Comparison of ENCODE assay signal across 8 cellular contexts in the genomic region with DNA sequence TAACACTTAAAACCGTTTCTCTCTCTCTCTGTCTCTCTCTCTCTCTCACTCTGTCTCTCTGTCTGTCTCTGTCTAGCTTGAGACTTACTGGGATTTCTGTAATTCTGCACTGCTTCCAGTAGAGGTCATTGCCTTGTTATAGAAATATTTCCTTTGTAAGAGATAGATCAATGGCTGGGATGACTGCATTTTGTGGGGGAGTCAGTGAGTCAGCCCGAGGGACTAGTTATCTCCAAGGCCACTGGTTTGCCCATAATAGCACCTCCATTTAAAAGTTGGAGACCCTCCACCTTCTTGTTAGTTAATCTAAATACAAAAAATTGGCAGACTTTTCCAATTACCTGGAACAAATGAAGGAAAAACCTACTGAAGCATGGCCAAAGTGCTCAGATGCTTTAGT.
DNase-seq lines count a peak whose midpoint lies in the region; ATAC-seq and TF ChIP-seq lines count a peak whose summit lies in the region.

No MANE protein-coding gene starts in this region.

- no peaks in the 10 kb centered on the region for H3K27me3 ChIP-seq in H7 (ENCODE audit: control insufficient read depth, insufficient read depth, low read length)

- H3K27me3 Mint-ChIP-seq in activated T-helper 2 cell treated with anti-CD3 and anti-CD28 coated beads, Interferon-gamma antibody, Interleukin-2, Interleukin-4, amounts not matched to agents 10 μg/mL and 5 μg/mL and 100 μg/mL, durations not matched to agents 14 hours and 24 hours and 36 hours (ENCODE audit: low read depth): no peaks in the 10 kb centered on the region

- H3K36me3 Mint-ChIP-seq in stimulated activated effector memory CD8-positive, alpha-beta T cell treated with anti-CD3 and anti-CD28 coated beads, Interleukin-12 subunit alpha, Interleukin-12 subunit beta, amount 100 ng/mL, for 72 hours: no peaks in the 10 kb centered on the region
- H3K36me3 Mint-ChIP-seq in activated T-helper 2 cell treated with anti-CD3 and anti-CD28 coated beads, Interferon-gamma antibody, Interleukin-2, Interleukin-4, amounts not matched to agents 10 μg/mL and 5 μg/mL and 100 μg/mL, durations not matched to agents 14 hours and 24 hours and 36 hours (ENCODE audit: low read depth): no peaks in the 10 kb centered on the region

- ATAC-seq in GM18520 (IDR thresholded peaks at IDR 0.05; ENCODE audit: unreplicated experiment): peak; percentile 79
- ATAC-seq in HG02970 (IDR thresholded peaks at IDR 0.05; ENCODE audit: low FRiP score, unreplicated experiment): peak; percentile 67
- peak; percentile 42 for ATAC-seq in stimulated activated effector memory CD8-positive, alpha-beta T cell treated with anti-CD3 and anti-CD28 coated beads, Interleukin-12 subunit alpha, Interleukin-12 subunit beta, amount 100 ng/mL, for 72 hours

- no peak overlapping the region for H3K27ac Mint-ChIP-seq in stimulated activated effector memory CD8-positive, alpha-beta T cell treated with anti-CD3 and anti-CD28 coated beads, Interleukin-12 subunit alpha, Interleukin-12 subunit beta, amount 100 ng/mL, for 72 hours
- H3K27ac Mint-ChIP-seq in activated T-helper 2 cell treated with anti-CD3 and anti-CD28 coated beads, Interferon-gamma antibody, Interleukin-2, Interleukin-4, amounts not matched to agents 10 μg/mL and 5 μg/mL and 100 μg/mL, durations not matched to agents 14 hours and 24 hours and 36 hours: no peak overlapping the region

- H3K4me3 ChIP-seq in epithelial cell of proximal tubule (ENCODE audit: low read depth, low read length): no peak overlapping the region
- H3K4me3 ChIP-seq in H7 (ENCODE audit: insufficient read depth, low read depth, low read length): no peak overlapping the region

- intact Hi-C loops in activated T-helper 2 cell treated with anti-CD3 and anti-CD28 coated beads, Interferon-gamma antibody, Interleukin-2, Interleukin-4, amounts not matched to agents 10 μg/mL and 5 μg/mL and 100 μg/mL, durations not matched to agents 14 hours and 24 hours and 36 hours (cut with micrococcal nuclease): no loop called here

- no peaks in the 10 kb centered on the region for H3K4me1 Mint-ChIP-seq in stimulated activated effector memory CD8-positive, alpha-beta T cell treated with anti-CD3 and anti-CD28 coated beads, Interleukin-12 subunit alpha, Interleukin-12 subunit beta, amount 100 ng/mL, for 72 hours
- no peaks in the 10 kb centered on the region for H3K4me1 Mint-ChIP-seq in activated T-helper 2 cell treated with anti-CD3 and anti-CD28 coated beads, Interferon-gamma antibody, Interleukin-2, Interleukin-4, amounts not matched to agents 10 μg/mL and 5 μg/mL and 100 μg/mL, durations not matched to agents 14 hours and 24 hours and 36 hours (ENCODE audit: low read depth)

- TF ChIP-seq CTCF in epithelial cell of proximal tubule (conservative IDR thresholded peaks at IDR 0.05; ENCODE audit: low read depth, low read length): peak; percentile 74

- no peaks in the 10 kb centered on the region for H3K36me3 ChIP-seq in H7 (replicated peaks; ENCODE audit: control insufficient read depth, insufficient read depth, low read length)

- H3K4me3 Mint-ChIP-seq in stimulated activated effector memory CD8-positive, alpha-beta T cell treated with anti-CD3 and anti-CD28 coated beads, Interleukin-12 subunit alpha, Interleukin-12 subunit beta, amount 100 ng/mL, for 72 hours: no peak overlapping the region
- no peak overlapping the region for H3K4me3 Mint-ChIP-seq in activated T-helper 2 cell treated with anti-CD3 and anti-CD28 coated beads, Interferon-gamma antibody, Interleukin-2, Interleukin-4, amounts not matched to agents 10 μg/mL and 5 μg/mL and 100 μg/mL, durations not matched to agents 14 hours and 24 hours and 36 hours (ENCODE audit: low read depth)

- no peaks in the 10 kb centered on the region for H3K9me3 Mint-ChIP-seq in stimulated activated effector memory CD8-positive, alpha-beta T cell treated with anti-CD3 and anti-CD28 coated beads, Interleukin-12 subunit alpha, Interleukin-12 subunit beta, amount 100 ng/mL, for 72 hours
- no peaks in the 10 kb centered on the region for H3K9me3 Mint-ChIP-seq in activated T-helper 2 cell treated with anti-CD3 and anti-CD28 coated beads, Interferon-gamma antibody, Interleukin-2, Interleukin-4, amounts not matched to agents 10 μg/mL and 5 μg/mL and 100 μg/mL, durations not matched to agents 14 hours and 24 hours and 36 hours

- DNase-seq in AG20443 (ENCODE audit: low spot score) (peak; percentile 40), NCI-H748 (lab: John Stamatoyannopoulos, UW; ENCODE audit: unreplicated experiment) (peak; percentile 41), epithelial cell of proximal tubule (ENCODE audit: low read depth) (peak; percentile 64), H7 (no peak)
- no peak for DNase-seq in stimulated activated effector memory CD8-positive, alpha-beta T cell treated with anti-CD3 and anti-CD28 coated beads, Interleukin-12 subunit alpha, Interleukin-12 subunit beta, amount 100 ng/mL, for 72 hours (ENCODE audit: low spot score in 2 of 2)
- no peak for DNase-seq in activated T-helper 2 cell treated with anti-CD3 and anti-CD28 coated beads, Interferon-gamma antibody, Interleukin-2, Interleukin-4, amounts not matched to agents 10 μg/mL and 5 μg/mL and 100 μg/mL, durations not matched to agents 14 hours and 24 hours and 36 hours (ENCODE audit: low spot score)

Comparison
In these comparisons a context has a peak if more than half of its experiments do, and no peak if none do; other contexts are left out.
1. DNase-seq: peak in AG20443 (single experiment), NCI-H748 (single experiment) and epithelial cell of proximal tubule (single experiment); none in stimulated activated effector memory CD8-positive, alpha-beta T cell treated with anti-CD3 and anti-CD28 coated beads, Interleukin-12 subunit alpha, Interleukin-12 subunit beta, amount 100 ng/mL, for 72 hours (0 of 2), H7 (single experiment) and activated T-helper 2 cell treated with anti-CD3 and anti-CD28 coated beads, Interferon-gamma antibody, Interleukin-2, Interleukin-4, amounts not matched to agents 10 μg/mL and 5 μg/mL and 100 μg/mL, durations not matched to agents 14 hours and 24 hours and 36 hours (single experiment).
2. Peak in every context shown above with its lines, with median percentiles within 50 percentile points of each other: ATAC-seq.